In the genomic region with DNA sequence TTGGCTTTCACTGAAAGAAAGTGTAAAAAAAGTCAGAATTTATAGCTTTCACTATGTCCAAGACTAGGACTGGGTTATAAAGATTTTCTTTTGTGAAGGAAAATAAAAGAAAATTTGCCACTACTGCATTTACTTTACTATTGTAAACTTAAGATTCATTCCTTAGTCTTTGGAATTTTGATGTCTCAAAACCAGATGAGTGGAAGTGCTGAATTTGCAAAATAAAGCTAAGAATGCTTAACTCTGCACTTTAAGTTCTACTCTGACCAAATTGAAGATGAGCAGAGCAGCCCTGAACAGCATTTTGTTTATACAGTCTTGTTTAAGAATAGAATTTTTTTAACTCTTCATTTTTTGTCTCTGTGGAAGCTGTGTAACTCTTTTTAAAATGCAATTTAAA, we compare ENCODE assay signal across 32 cellular contexts.
"Had no signal": no experiment of that assay in that cellular context is flagged by ENCODE, and none has a peak within 500 bp of the region (broad histone marks: within the 10 kb centered on the region; RNA-seq: fewer than 3 reads in every experiment).

No MANE protein-coding gene starts in this region.

- H3K4me1 ChIP-seq: ascending aorta, foreskin keratinocyte, left lung, lower lobe of right lung, psoas muscle, spleen, suprapubic skin, tibial artery, upper lobe of right lung had no signal

- FAIRE-seq: islet of Langerhans, TTC549 had no signal

- H3K4me3 Mint-ChIP-seq: activated CD4-positive, alpha-beta memory T cell treated with anti-CD3 and anti-CD28 coated beads, Interleukin-2, amount 10 ng/mL, durations not matched to agents 7 days and 5 days; activated CD4-positive, alpha-beta T cell treated with anti-CD3 and anti-CD28 coated beads, Interleukin-2, amount 10 ng/mL, durations not matched to agents 24 days and 14 days; activated T-cell treated with anti-CD3 and anti-CD28 coated beads, Interleukin-2, amount 50 U/mL, for 24 hours; brain; nephron progenitor cell; T-helper 1 cell treated with Interleukin-12 subunit alpha and Interleukin-12 subunit beta and Interleukin-4 antibody, amounts not matched to agents 30 μg/mL and 1 μg/mL, for 36 hours had no signal

- H3K4me1 Mint-ChIP-seq: activated CD4-positive, alpha-beta memory T cell treated with anti-CD3 and anti-CD28 coated beads, Interleukin-2, amount 10 ng/mL, durations not matched to agents 7 days and 5 days; activated CD4-positive, alpha-beta T cell treated with anti-CD3 and anti-CD28 coated beads, Interleukin-2, amount 10 ng/mL, durations not matched to agents 24 days and 14 days; brain; nephron progenitor cell had no signal

- DNase-seq: activated CD4-positive, alpha-beta memory T cell treated with anti-CD3 and anti-CD28 coated beads, Interleukin-2, amount 10 ng/mL, durations not matched to agents 7 days and 5 days; activated CD4-positive, alpha-beta T cell treated with anti-CD3 and anti-CD28 coated beads, Interleukin-2, amount 10 ng/mL, durations not matched to agents 24 days and 14 days; activated CD8-positive, alpha-beta memory T cell treated with anti-CD3 and anti-CD28 coated beads, Interleukin-2, amount 50 U/mL, for 48 hours; activated T-cell treated with anti-CD3 and anti-CD28 coated beads, Interleukin-2, amount 50 U/mL, for 24 hours; cerebellar nuclear complex; dorsolateral prefrontal cortex; effector memory CD4-positive, alpha-beta T cell; erythroblast; foreskin keratinocyte; heart right ventricle; left lung; lower lobe of right lung; nephron progenitor cell; pancreas; psoas muscle; spleen; stimulated activated naive CD4-positive, alpha-beta T cell; SW 1271; T-helper 9 cell; tibial artery; upper lobe of right lung; WERI-Rb-1 had no signal

- ATAC-seq: activated CD4-positive, CD25-positive, alpha-beta regulatory T cell treated with anti-CD3 and anti-CD28 coated beads, Interleukin-2, amount 50 U/mL, for 24 hours; activated naive CD4-positive, alpha-beta T cell treated with anti-CD3 and anti-CD28 coated beads, Interleukin-2, amount 50 U/mL, for 72 hours; foreskin keratinocyte; heart right ventricle; left lung; lower lobe of right lung; pancreas; psoas muscle; upper lobe of right lung had no signal

- H3K9me3 ChIP-seq: ascending aorta, heart right ventricle, left lung, lower lobe of right lung, pancreas, psoas muscle, spleen, suprapubic skin, tibial artery, upper lobe of right lung had no signal

- H3K9me3 Mint-ChIP-seq: activated CD4-positive, alpha-beta memory T cell treated with anti-CD3 and anti-CD28 coated beads, Interleukin-2, amount 10 ng/mL, durations not matched to agents 7 days and 5 days; activated CD4-positive, alpha-beta T cell treated with anti-CD3 and anti-CD28 coated beads, Interleukin-2, amount 10 ng/mL, durations not matched to agents 24 days and 14 days; activated naive CD4-positive, alpha-beta T cell treated with anti-CD3 and anti-CD28 coated beads, Interleukin-2, amount 50 U/mL, for 72 hours; activated T-cell treated with anti-CD3 and anti-CD28 coated beads, Interleukin-2, amount 50 U/mL, for 24 hours; brain; nephron progenitor cell; T-helper 1 cell treated with Interleukin-12 subunit alpha and Interleukin-12 subunit beta and Interleukin-4 antibody, amounts not matched to agents 30 μg/mL and 1 μg/mL, for 36 hours had no signal

- H3K27me3 ChIP-seq: ascending aorta, cardiac muscle cell, dorsolateral prefrontal cortex, foreskin keratinocyte, heart right ventricle, left lung, pancreas, spleen, suprapubic skin, tibial artery, upper lobe of right lung had no signal

- H3K27me3 Mint-ChIP-seq: activated CD4-positive, alpha-beta memory T cell treated with anti-CD3 and anti-CD28 coated beads, Interleukin-2, amount 10 ng/mL, durations not matched to agents 7 days and 5 days; activated CD4-positive, alpha-beta T cell treated with anti-CD3 and anti-CD28 coated beads, Interleukin-2, amount 10 ng/mL, durations not matched to agents 24 days and 14 days; activated T-cell treated with anti-CD3 and anti-CD28 coated beads, Interleukin-2, amount 50 U/mL, for 24 hours; brain had no signal

- H3K27ac ChIP-seq: ascending aorta, cardiac muscle cell, coronary artery, dorsolateral prefrontal cortex, foreskin keratinocyte, heart right ventricle, left lung, lower lobe of right lung, pancreas, psoas muscle, spleen, suprapubic skin, tibial artery, upper lobe of right lung, WERI-Rb-1 had no signal

- H3K27ac Mint-ChIP-seq: activated CD4-positive, alpha-beta memory T cell treated with anti-CD3 and anti-CD28 coated beads, Interleukin-2, amount 10 ng/mL, durations not matched to agents 7 days and 5 days; activated CD4-positive, alpha-beta T cell treated with anti-CD3 and anti-CD28 coated beads, Interleukin-2, amount 10 ng/mL, durations not matched to agents 24 days and 14 days; nephron progenitor cell; T-helper 1 cell treated with Interleukin-12 subunit alpha and Interleukin-12 subunit beta and Interleukin-4 antibody, amounts not matched to agents 30 μg/mL and 1 μg/mL, for 36 hours had no signal

- H3K4me3 ChIP-seq: ascending aorta, cardiac muscle cell, coronary artery, dorsolateral prefrontal cortex, heart right ventricle, left lung, lower lobe of right lung, pancreas, psoas muscle, spleen, suprapubic skin, tibial artery, upper lobe of right lung had no signal
